ENCODE assay signal across 2 cellular contexts in genomic region chr9:33923998-33924701, GRCh38.
TF ChIP-seq lines count a peak whose summit lies in the region.

No MANE protein-coding gene starts in this region.

TF ChIP-seq in GM23338, 12 proteins besides CTCF, POLR2A, EP300 and RAD21 (continued from another document):
- TF ChIP-seq ETS1 (IDR thresholded peaks at IDR 0.05) = no peak
- no peak for TF ChIP-seq STAT1 (IDR thresholded peaks at IDR 0.05; ENCODE audit: unreplicated experiment)
- TF ChIP-seq ZNF114 (CRISPR knock-in tag; IDR thresholded peaks at IDR 0.05) = no peak
- no peak for TF ChIP-seq ZNF462 (CRISPR knock-in tag; IDR thresholded peaks at IDR 0.05)
- TF ChIP-seq NANOG (IDR thresholded peaks at IDR 0.05; ENCODE audit: borderline replicate concordance) = no peak
- no peak for TF ChIP-seq JUNB (IDR thresholded peaks at IDR 0.05; ENCODE audit: unreplicated experiment)

TF ChIP-seq in SK-N-SH treated with all-trans-retinoic acid at 6 μM for 48 hours, 23 proteins besides CTCF, POLR2A, EP300 and RAD21 (continued from another document):
- TF ChIP-seq RARB (CRISPR knock-in tag; IDR thresholded peaks at IDR 0.05) (no peak), TSHZ2 (CRISPR knock-in tag; IDR thresholded peaks at IDR 0.05) (no peak)
